ENCODE assay signal across 18 cellular contexts in the genomic region with DNA sequence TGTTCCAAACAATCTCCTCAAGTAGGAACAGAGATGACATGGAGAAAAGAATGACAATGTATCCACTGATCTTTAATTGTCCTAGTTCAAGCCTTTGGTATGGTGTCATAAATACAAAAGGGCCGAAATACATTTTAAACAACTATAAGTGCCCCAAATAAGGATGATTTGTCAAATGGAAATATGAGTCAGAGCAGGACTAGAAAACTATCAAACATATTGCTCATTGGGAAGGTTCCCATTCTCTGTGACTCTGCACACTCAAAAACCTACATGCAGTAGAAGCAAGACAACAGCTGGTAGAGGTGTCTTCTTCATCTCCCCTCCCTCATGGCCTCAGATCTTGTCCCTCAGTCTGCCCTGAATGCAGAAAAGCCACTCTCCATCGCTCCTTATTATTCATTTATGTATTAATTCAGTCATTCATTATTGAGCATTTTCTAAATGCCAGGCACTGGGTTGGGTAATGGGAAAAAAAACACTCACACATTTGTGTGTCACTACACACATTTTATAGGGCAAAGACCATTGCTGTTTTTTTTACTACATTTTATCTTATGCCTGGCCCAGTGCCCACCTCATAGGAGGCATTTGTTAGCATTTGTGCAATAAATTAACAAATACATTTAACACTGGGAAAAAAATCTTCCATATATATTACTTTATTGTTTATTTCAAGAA. TPM values are rescaled to one million over a fixed set of nuclear protein-coding genes. Genes with fewer than 3 reads are reported as not detected.
A peak's percentile ranks its signal among the peaks of the same experiment; 100 is the strongest.
DNase-seq lines count a peak whose midpoint lies in the region; ATAC-seq lines count a peak whose summit lies in the region.
"Had no signal": no experiment of that assay in that cellular context is flagged by ENCODE, and none has a peak within 500 bp of the region (broad histone marks: within the 10 kb centered on the region; RNA-seq: fewer than 3 reads in every experiment).

No MANE protein-coding gene starts in this region.

- no peak overlapping the region for H3K9ac ChIP-seq in duodenal mucosa (ENCODE audit: low read depth in 1 of 2, low read length in 2 of 2)

- DNase-seq in G401 (ENCODE audit: low spot score), result peak; percentile 36
- peak; percentile 18 for DNase-seq in M059J (ENCODE audit: low read depth)
- no peak for DNase-seq in NCI-H1105 treated with DMSO at 0.1 percent for 48 hours (lab: John Stamatoyannopoulos, UW)
- no peak for DNase-seq in COLO668 (lab: John Stamatoyannopoulos, UW; ENCODE audit: unreplicated experiment)
- no peak for DNase-seq in NCI-H1417 (lab: John Stamatoyannopoulos, UW)
- DNase-seq: activated naive CD8-positive, alpha-beta T cell treated with anti-CD3 and anti-CD28 coated beads, Interleukin-2, amount 10 ng/mL, durations not matched to agents 7 days and 5 days; activated T-cell treated with anti-CD3 and anti-CD28 coated beads, Interleukin-2, amount 50 U/mL, for 4 hours; Karpas-422; NCI-H1105; retina; T1000 had no signal

- no peaks in the 10 kb centered on the region for H3K9me3 ChIP-seq in duodenal mucosa (ENCODE audit: control insufficient read depth in 1 of 2, low read length in 2 of 2)
- H3K9me3 ChIP-seq: esophagus muscularis mucosa, thyroid gland had no signal

- H3K27ac ChIP-seq in duodenal mucosa (ENCODE audit: low read depth, low read length), result peak overlapping the region; percentile 1
- H3K27ac ChIP-seq: esophagus muscularis mucosa, SK-N-MC had no signal

- in situ Hi-C loops in G401 (cut with HindIII; ENCODE audit: low sequenced_read_pairs), result no loop called here

- H3K27me3 ChIP-seq in duodenal mucosa (ENCODE audit: control insufficient read depth in 1 of 2, insufficient read depth in 2 of 2, low read length in 2 of 2), result no peaks in the 10 kb centered on the region
- H3K27me3 ChIP-seq: esophagus muscularis mucosa, thyroid gland had no signal

- peak; percentile 23 for ATAC-seq in GM19035 (IDR thresholded peaks at IDR 0.05; ENCODE audit: unreplicated experiment)

- no peaks in the 10 kb centered on the region for H3K4me1 ChIP-seq in duodenal mucosa (ENCODE audit: control insufficient read depth in 1 of 2, insufficient read depth in 2 of 2, low read length in 2 of 2)
- H3K4me1 ChIP-seq: esophagus muscularis mucosa, thyroid gland had no signal

- H3K36me3 ChIP-seq in duodenal mucosa (ENCODE audit: control insufficient read depth in 1 of 2, insufficient read depth in 2 of 2, low read length in 2 of 2), result no peaks in the 10 kb centered on the region
- H3K36me3 ChIP-seq: esophagus muscularis mucosa, thyroid gland had no signal

- no peak overlapping the region for H3K4me3 ChIP-seq in duodenal mucosa (ENCODE audit: low read depth in 1 of 2, low read length in 2 of 2)
- H3K4me3 ChIP-seq: esophagus muscularis mucosa, SK-N-MC, thyroid gland had no signal

RNA-seq across cellular contexts. Expression of a gene that starts 10.1 kb away (rescaled TPM):
- not detected in 2 replicates for total RNA-seq in G401 (2014; rRNA removed; shearing (Covaris generic))
- not detected in 2 replicates for total RNA-seq in M059J (2014; rRNA removed; shearing (Covaris generic))
- total RNA-seq: activated T-cell treated with anti-CD3 and anti-CD28 coated beads, Interleukin-2, amount 50 U/mL, for 4 hours; B cell; esophagus muscularis mucosa; glomerular endothelial cell; thyroid gland had no signal

Comparison
In these comparisons a context has a peak if more than half of its experiments do, and no peak if none do; other contexts are left out.
1. DNase-seq: peak in G401 (single experiment) and M059J (single experiment); none in NCI-H1105 treated with DMSO at 0.1 percent for 48 hours (single experiment), COLO668 (single experiment) and NCI-H1417 (0 of 3).